1 cellular context compared by ENCODE assay signal in the genomic region with DNA sequence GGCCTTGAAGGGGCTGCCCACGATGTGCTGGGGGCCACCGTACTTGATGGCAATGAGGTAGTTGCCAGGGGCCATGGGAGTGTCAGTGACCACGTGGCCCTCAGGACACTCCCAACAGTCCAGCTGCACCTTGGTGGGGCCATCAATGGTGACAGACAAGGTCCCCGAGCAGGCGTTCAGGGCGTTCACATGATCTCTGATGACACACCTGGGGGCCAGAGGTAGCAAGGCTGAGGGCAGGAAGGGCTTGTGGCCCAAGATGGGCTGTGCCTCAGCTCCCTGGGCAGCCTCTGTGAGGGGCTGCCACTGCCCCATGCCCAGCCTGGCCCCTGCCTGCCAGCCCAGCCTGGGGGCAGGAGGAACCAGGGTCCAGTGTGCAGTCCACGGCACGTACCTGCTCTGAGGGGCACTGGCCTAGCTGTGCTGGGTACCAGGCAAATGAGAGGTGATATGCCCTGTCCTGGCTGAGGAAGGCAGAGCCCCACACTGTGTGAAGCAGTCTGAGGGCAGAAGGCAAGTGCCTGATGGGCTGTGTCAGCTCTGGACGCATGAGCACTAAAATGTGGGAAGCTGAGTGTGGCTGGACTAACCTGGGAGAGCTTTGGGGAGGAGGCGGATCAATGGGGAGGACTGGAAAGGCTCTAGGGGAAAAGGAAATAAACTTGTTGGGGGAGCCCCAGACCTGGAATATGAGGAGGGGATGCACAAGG.
TF ChIP-seq lines count a peak whose summit lies in the region.

No MANE protein-coding gene starts in this region.

TF ChIP-seq in GM23338, 12 proteins besides CTCF, POLR2A, EP300 and RAD21:
- TF ChIP-seq, protein P1, sequence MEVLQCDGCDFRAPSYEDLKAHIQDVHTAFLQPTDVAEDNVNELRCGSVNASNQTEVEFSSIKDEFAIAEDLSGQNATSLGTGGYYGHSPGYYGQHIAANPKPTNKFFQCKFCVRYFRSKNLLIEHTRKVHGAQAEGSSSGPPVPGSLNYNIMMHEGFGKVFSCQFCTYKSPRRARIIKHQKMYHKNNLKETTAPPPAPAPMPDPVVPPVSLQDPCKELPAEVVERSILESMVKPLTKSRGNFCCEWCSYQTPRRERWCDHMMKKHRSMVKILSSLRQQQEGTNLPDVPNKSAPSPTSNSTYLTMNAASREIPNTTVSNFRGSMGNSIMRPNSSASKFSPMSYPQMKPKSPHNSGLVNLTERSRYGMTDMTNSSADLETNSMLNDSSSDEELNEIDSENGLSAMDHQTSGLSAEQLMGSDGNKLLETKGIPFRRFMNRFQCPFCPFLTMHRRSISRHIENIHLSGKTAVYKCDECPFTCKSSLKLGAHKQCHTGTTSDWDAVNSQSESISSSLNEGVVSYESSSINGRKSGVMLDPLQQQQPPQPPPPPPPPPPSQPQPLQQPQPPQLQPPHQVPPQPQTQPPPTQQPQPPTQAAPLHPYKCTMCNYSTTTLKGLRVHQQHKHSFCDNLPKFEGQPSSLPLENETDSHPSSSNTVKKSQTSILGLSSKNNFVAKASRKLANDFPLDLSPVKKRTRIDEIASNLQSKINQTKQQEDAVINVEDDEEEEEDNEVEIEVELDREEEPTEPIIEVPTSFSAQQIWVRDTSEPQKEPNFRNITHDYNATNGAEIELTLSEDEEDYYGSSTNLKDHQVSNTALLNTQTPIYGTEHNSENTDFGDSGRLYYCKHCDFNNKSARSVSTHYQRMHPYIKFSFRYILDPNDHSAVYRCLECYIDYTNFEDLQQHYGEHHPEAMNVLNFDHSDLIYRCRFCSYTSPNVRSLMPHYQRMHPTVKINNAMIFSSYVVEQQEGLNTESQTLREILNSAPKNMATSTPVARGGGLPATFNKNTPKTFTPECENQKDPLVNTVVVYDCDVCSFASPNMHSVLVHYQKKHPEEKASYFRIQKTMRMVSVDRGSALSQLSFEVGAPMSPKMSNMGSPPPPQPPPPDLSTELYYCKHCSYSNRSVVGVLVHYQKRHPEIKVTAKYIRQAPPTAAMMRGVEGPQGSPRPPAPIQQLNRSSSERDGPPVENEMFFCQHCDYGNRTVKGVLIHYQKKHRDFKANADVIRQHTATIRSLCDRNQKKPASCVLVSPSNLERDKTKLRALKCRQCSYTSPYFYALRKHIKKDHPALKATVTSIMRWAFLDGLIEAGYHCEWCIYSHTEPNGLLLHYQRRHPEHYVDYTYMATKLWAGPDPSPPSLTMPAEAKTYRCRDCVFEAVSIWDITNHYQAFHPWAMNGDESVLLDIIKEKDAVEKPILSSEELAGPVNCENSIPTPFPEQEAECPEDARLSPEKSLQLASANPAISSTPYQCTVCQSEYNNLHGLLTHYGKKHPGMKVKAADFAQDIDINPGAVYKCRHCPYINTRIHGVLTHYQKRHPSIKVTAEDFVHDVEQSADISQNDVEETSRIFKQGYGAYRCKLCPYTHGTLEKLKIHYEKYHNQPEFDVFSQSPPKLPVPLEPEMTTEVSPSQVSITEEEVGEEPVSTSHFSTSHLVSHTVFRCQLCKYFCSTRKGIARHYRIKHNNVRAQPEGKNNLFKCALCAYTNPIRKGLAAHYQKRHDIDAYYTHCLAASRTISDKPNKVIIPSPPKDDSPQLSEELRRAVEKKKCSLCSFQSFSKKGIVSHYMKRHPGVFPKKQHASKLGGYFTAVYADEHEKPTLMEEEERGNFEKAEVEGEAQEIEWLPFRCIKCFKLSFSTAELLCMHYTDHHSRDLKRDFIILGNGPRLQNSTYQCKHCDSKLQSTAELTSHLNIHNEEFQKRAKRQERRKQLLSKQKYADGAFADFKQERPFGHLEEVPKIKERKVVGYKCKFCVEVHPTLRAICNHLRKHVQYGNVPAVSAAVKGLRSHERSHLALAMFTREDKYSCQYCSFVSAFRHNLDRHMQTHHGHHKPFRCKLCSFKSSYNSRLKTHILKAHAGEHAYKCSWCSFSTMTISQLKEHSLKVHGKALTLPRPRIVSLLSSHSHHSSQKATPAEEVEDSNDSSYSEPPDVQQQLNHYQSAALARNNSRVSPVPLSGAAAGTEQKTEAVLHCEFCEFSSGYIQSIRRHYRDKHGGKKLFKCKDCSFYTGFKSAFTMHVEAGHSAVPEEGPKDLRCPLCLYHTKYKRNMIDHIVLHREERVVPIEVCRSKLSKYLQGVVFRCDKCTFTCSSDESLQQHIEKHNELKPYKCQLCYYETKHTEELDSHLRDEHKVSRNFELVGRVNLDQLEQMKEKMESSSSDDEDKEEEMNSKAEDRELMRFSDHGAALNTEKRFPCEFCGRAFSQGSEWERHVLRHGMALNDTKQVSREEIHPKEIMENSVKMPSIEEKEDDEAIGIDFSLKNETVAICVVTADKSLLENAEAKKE (CRISPR knock-in tag; IDR thresholded peaks at IDR 0.05): no peak
- TF ChIP-seq EZH2 (IDR thresholded peaks at IDR 0.05; ENCODE audit: low read depth, unreplicated experiment): no peak
- TF ChIP-seq, protein P2, sequence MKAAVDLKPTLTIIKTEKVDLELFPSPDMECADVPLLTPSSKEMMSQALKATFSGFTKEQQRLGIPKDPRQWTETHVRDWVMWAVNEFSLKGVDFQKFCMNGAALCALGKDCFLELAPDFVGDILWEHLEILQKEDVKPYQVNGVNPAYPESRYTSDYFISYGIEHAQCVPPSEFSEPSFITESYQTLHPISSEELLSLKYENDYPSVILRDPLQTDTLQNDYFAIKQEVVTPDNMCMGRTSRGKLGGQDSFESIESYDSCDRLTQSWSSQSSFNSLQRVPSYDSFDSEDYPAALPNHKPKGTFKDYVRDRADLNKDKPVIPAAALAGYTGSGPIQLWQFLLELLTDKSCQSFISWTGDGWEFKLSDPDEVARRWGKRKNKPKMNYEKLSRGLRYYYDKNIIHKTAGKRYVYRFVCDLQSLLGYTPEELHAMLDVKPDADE (IDR thresholded peaks at IDR 0.05): no peak
- TF ChIP-seq, protein P3, sequence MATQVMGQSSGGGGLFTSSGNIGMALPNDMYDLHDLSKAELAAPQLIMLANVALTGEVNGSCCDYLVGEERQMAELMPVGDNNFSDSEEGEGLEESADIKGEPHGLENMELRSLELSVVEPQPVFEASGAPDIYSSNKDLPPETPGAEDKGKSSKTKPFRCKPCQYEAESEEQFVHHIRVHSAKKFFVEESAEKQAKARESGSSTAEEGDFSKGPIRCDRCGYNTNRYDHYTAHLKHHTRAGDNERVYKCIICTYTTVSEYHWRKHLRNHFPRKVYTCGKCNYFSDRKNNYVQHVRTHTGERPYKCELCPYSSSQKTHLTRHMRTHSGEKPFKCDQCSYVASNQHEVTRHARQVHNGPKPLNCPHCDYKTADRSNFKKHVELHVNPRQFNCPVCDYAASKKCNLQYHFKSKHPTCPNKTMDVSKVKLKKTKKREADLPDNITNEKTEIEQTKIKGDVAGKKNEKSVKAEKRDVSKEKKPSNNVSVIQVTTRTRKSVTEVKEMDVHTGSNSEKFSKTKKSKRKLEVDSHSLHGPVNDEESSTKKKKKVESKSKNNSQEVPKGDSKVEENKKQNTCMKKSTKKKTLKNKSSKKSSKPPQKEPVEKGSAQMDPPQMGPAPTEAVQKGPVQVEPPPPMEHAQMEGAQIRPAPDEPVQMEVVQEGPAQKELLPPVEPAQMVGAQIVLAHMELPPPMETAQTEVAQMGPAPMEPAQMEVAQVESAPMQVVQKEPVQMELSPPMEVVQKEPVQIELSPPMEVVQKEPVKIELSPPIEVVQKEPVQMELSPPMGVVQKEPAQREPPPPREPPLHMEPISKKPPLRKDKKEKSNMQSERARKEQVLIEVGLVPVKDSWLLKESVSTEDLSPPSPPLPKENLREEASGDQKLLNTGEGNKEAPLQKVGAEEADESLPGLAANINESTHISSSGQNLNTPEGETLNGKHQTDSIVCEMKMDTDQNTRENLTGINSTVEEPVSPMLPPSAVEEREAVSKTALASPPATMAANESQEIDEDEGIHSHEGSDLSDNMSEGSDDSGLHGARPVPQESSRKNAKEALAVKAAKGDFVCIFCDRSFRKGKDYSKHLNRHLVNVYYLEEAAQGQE (IDR thresholded peaks at IDR 0.05; ENCODE audit: unreplicated experiment): no peak
- no peak for TF ChIP-seq ZNF114 (CRISPR knock-in tag; IDR thresholded peaks at IDR 0.05)
- TF ChIP-seq NANOG (IDR thresholded peaks at IDR 0.05; ENCODE audit: borderline replicate concordance): no peak
- TF ChIP-seq CREB1 (CRISPR knock-in tag; IDR thresholded peaks at IDR 0.05; ENCODE audit: low read depth): no peak
- TF ChIP-seq ZNF331 (CRISPR knock-in tag; IDR thresholded peaks at IDR 0.05; ENCODE audit: low read depth): no peak
- no peak for TF ChIP-seq EZH2phosphoT487 (IDR thresholded peaks at IDR 0.05; ENCODE audit: unreplicated experiment)
